ENCODE assay signal across 15 cellular contexts in genomic region chr10:88995156-88995876, GRCh38. TPM values are rescaled to one million over a fixed set of nuclear protein-coding genes. Genes with fewer than 3 reads are reported as not detected.
DNase-seq lines count a peak whose midpoint lies in the region; ATAC-seq and TF ChIP-seq lines count a peak whose summit lies in the region.
"Had no signal": no experiment of that assay in that cellular context is flagged by ENCODE, and none has a peak within 500 bp of the region (broad histone marks: within the 10 kb centered on the region; RNA-seq: fewer than 3 reads in every experiment).

No MANE protein-coding gene starts in this region.

- H3K4me1 ChIP-seq in mammary epithelial cell (ENCODE audit: insufficient read depth, low read length), result peaks cover 23% of the 10 kb centered on the region
- peaks cover 28 to 62% (median 38%) of the 10 kb centered on the region in 4 donors for H3K4me1 ChIP-seq in upper lobe of left lung

- no peak for ATAC-seq in activated T-helper 17 cell treated with anti-CD3 and anti-CD28 coated beads, Interleukin-2, amount 50 U/mL, for 72 hours (replicated peaks)
- ATAC-seq in memory B cell (ENCODE audit: low read depth) (no peak), upper lobe of left lung (ENCODE audit: low FRiP score in 2 of 2) (no peak), GM18868 (IDR thresholded peaks at IDR 0.05; ENCODE audit: unreplicated experiment) (no peak)

- POLR2A ChIA-PET in MCF 10A (lab: Yijun Ruan, JAX), result interaction anchor here (0.5 to 0.7 kb wide), 4 partner anchors 89 to 324 kb away, joined by 3 to 5 read pairs (median 4); partner anchors contain the start of gene STAMBPL1

- H3K36me3 ChIP-seq in mammary epithelial cell (ENCODE audit: insufficient read depth, low read length), result peaks cover 2% of the 10 kb centered on the region
- no peaks in the 10 kb centered on the region for H3K36me3 ChIP-seq in upper lobe of left lung

- intact Hi-C loops in MCF 10A (cut with micrococcal nuclease), result no loop called here
- intact Hi-C loops in mammary epithelial cell (cut with micrococcal nuclease), result no loop called here

- no peak overlapping the region for H3K27ac ChIP-seq in mammary epithelial cell (ENCODE audit: insufficient read depth, low read depth, low read length)
- peak overlapping the region in 3 of 4 donors; percentile 48 to 66 (median 54) for H3K27ac ChIP-seq in upper lobe of left lung

- dilution Hi-C loops in mammary epithelial cell (cut with HindIII; ENCODE audit: low sequenced_read_pairs), result no loop called here

- no peak overlapping the region for H2AFZ ChIP-seq in mammary epithelial cell (ENCODE audit: low read depth, low read length)

- no peak for DNase-seq in MCF 10A (ENCODE audit: unreplicated experiment)
- no peak for DNase-seq in mammary epithelial cell
- DNase-seq in memory B cell (ENCODE audit: low spot score in 2 of 2), result no peak
- DNase-seq in upper lobe of left lung, result no peak
- DNase-seq in NCI-H748 treated with DMSO at 0.1 percent for 48 hours (lab: John Stamatoyannopoulos, UW), result no peak
- no peak for DNase-seq in GDM1 (lab: John Stamatoyannopoulos, UW)
- DNase-seq: activated CD4-positive, CD25-positive, alpha-beta regulatory T cell treated with anti-CD3 and anti-CD28 coated beads, Interleukin-2, amount 50 U/mL, for 72 hours; EL; hippocampal formation; NCI-H1105 treated with DMSO at 0.1 percent for 48 hours; NCI-H526 treated with DMSO at 0.1 percent for 48 hours; SIG-M5 had no signal

- H3K27me3 ChIP-seq in mammary epithelial cell (ENCODE audit: insufficient read depth, low read length) (no peaks in the 10 kb centered on the region), upper lobe of left lung (no peaks in the 10 kb centered on the region)

- H3K9me3 Mint-ChIP-seq in MCF 10A (ENCODE audit: unreplicated experiment) (no peaks in the 10 kb centered on the region), memory B cell (no peaks in the 10 kb centered on the region)
- H3K9me3 Mint-ChIP-seq in activated T-helper 17 cell treated with anti-CD3 and anti-CD28 coated beads, Interleukin-2, amount 50 U/mL, for 72 hours, result no peaks in the 10 kb centered on the region
- H3K9me3 Mint-ChIP-seq: type B pancreatic cell had no signal

- H3K4me1 Mint-ChIP-seq in MCF 10A (ENCODE audit: insufficient read depth, unreplicated experiment) (peaks cover 37% of the 10 kb centered on the region), memory B cell (peaks cover 29% of the 10 kb centered on the region)
- H3K4me1 Mint-ChIP-seq in activated T-helper 17 cell treated with anti-CD3 and anti-CD28 coated beads, Interleukin-2, amount 50 U/mL, for 72 hours, result peaks cover 29% of the 10 kb centered on the region

- CTCF ChIA-PET in MCF 10A (lab: Yijun Ruan, JAX) (interaction anchor here (0.6 to 10.6 kb wide), 9 partner anchors 13 to 247 kb away, joined by 3 to 252 read pairs (median 4); no protein-coding TSS in a partner anchor), mammary epithelial cell (lab: Charles Lee; ENCODE audit: low non-redundant PET) (no interaction called here)

- TF ChIP-seq EP300 in upper lobe of left lung (IDR thresholded peaks at IDR 0.05), result no peak

- no peak overlapping the region for H3K9ac ChIP-seq in mammary epithelial cell (ENCODE audit: insufficient read depth, low read length)

- H3K9me3 ChIP-seq in mammary epithelial cell (replicated peaks; ENCODE audit: insufficient read depth, low read length) (no peaks in the 10 kb centered on the region), upper lobe of left lung (no peaks in the 10 kb centered on the region)

- H3K4me2 ChIP-seq in mammary epithelial cell (ENCODE audit: insufficient read depth, low read depth, low read length), result no peak overlapping the region

- no peak overlapping the region for H3K4me3 ChIP-seq in mammary epithelial cell (replicated peaks in 1 of 3; ENCODE audit: insufficient read depth in 1 of 3, low read depth in 2 of 3, low read length in 3 of 3)
- peak overlapping the region in 1 of 4 donors; percentile 7 for H3K4me3 ChIP-seq in upper lobe of left lung

- in situ Hi-C loops in mammary epithelial cell (cut with MboI; ENCODE audit: low sequenced_read_pairs in 2 of 2), result no loop called here

- H3K36me3 Mint-ChIP-seq in MCF 10A (ENCODE audit: insufficient read depth, unreplicated experiment) (peaks cover 43% of the 10 kb centered on the region), memory B cell (no peaks in the 10 kb centered on the region)
- H3K36me3 Mint-ChIP-seq in activated T-helper 17 cell treated with anti-CD3 and anti-CD28 coated beads, Interleukin-2, amount 50 U/mL, for 72 hours (ENCODE audit: low read depth), result peaks cover 71% of the 10 kb centered on the region
- H3K36me3 Mint-ChIP-seq: type B pancreatic cell had no signal

- WGBS in mammary epithelial cell (ENCODE audit: low coverage, missing lambda C conversion rate), result 95% methylated on average over 1 of the region's 7 CpGs
- 73 to 75% methylated on average over 7 of the region's 7 CpGs for WGBS in upper lobe of left lung, 2 donors

- H3K27me3 Mint-ChIP-seq in MCF 10A (ENCODE audit: insufficient read depth, unreplicated experiment), result no peaks in the 10 kb centered on the region
- no peaks in the 10 kb centered on the region for H3K27me3 Mint-ChIP-seq in activated T-helper 17 cell treated with anti-CD3 and anti-CD28 coated beads, Interleukin-2, amount 50 U/mL, for 72 hours
- no peaks in the 10 kb centered on the region for H3K27me3 Mint-ChIP-seq in memory B cell

- H3K27ac Mint-ChIP-seq in MCF 10A (ENCODE audit: low read depth, unreplicated experiment) (peak overlapping the region; percentile 31), memory B cell (peak overlapping the region; percentile 89)
- peak overlapping the region; percentile 93 for H3K27ac Mint-ChIP-seq in activated T-helper 17 cell treated with anti-CD3 and anti-CD28 coated beads, Interleukin-2, amount 50 U/mL, for 72 hours
- H3K27ac Mint-ChIP-seq: type B pancreatic cell had no signal

- peaks cover 85% of the 10 kb centered on the region for H3K79me2 ChIP-seq in mammary epithelial cell (ENCODE audit: insufficient read depth, low read length)

- H3K4me3 Mint-ChIP-seq in MCF 10A (ENCODE audit: unreplicated experiment) (peak overlapping the region; percentile 38), memory B cell (peak overlapping the region; percentile 41)
- H3K4me3 Mint-ChIP-seq in activated T-helper 17 cell treated with anti-CD3 and anti-CD28 coated beads, Interleukin-2, amount 50 U/mL, for 72 hours, result peak overlapping the region; percentile 89
- H3K4me3 Mint-ChIP-seq: type B pancreatic cell had no signal

- TF ChIP-seq CTCF in MCF 10A (IDR thresholded peaks at IDR 0.05; ENCODE audit: unreplicated experiment) (no peak), mammary epithelial cell (conservative IDR thresholded peaks at IDR 0.05 in 1 of 2, IDR thresholded peaks at IDR 0.05 in 1 of 2; ENCODE audit: extremely low read depth in 1 of 2, insufficient read depth in 1 of 2, low read depth in 1 of 2, low read length in 2 of 2) (no peak), upper lobe of left lung (IDR thresholded peaks at IDR 0.05) (no peak)

- no peaks in the 10 kb centered on the region for H4K20me1 ChIP-seq in mammary epithelial cell (ENCODE audit: insufficient read depth, low read length)

- BruUV-seq in MCF 10A (replicated peaks; lab: Mats Ljungman, UMichigan) (no TSS peak), mammary epithelial cell (replicated peaks; lab: Mats Ljungman, UMichigan) (no TSS peak)

- no peak for TF ChIP-seq POLR2A in upper lobe of left lung (IDR thresholded peaks at IDR 0.05)

RNA-seq across cellular contexts. Expression of gene FAS, which starts 4.7 kb away (rescaled TPM):
- total RNA-seq in MCF 10A (2022), result 55.6 and 60.2 TPM in 2 replicates
- 10 to 100 TPM; 50.0 to 71.8 TPM for total RNA-seq in mammary epithelial cell
- 46.5 TPM for polyA plus RNA-seq in mammary epithelial cell
- 125 TPM for polyA minus RNA-seq in mammary epithelial cell
- 100 to 1,000 TPM; 105 to 121 TPM for total RNA-seq in activated T-helper 17 cell treated with anti-CD3 and anti-CD28 coated beads, Interleukin-2, amount 50 U/mL, for 72 hours
- 10 to 100 TPM; 30.1 to 80.3 (median 44.4) TPM for total RNA-seq in upper lobe of left lung

RNA-seq across cellular contexts. Expression of gene ACTA2, which starts 42.7 kb away (rescaled TPM):
- total RNA-seq in MCF 10A (2022), result 25.4 and 25.6 TPM in 2 replicates
- 100 to 1,000 TPM in 1 of 2 donors, 10 to 100 TPM in 1; 20.7 to 341 TPM for total RNA-seq in mammary epithelial cell
- polyA plus RNA-seq in mammary epithelial cell, result 24.0 TPM
- polyA minus RNA-seq in mammary epithelial cell, result 5.5 TPM
- 10 to 100 TPM; 14.6 to 29.6 TPM for total RNA-seq in activated T-helper 17 cell treated with anti-CD3 and anti-CD28 coated beads, Interleukin-2, amount 50 U/mL, for 72 hours
- total RNA-seq in upper lobe of left lung, result 100 to 1,000 TPM in 5 of 6 donors, 10 to 100 TPM in 1; 94.3 to 328 (median 186) TPM

Comparison
In these comparisons a context has a peak if more than half of its experiments do, and no peak if none do; other contexts are left out.
1. H3K27ac Mint-ChIP-seq: peak in every context shown above with its lines; median percentile 93 in activated T-helper 17 cell treated with anti-CD3 and anti-CD28 coated beads, Interleukin-2, amount 50 U/mL, for 72 hours; 89 in memory B cell; 31 in MCF 10A.
2. H3K4me3 Mint-ChIP-seq: peak in every context shown above with its lines; median percentile 89 in activated T-helper 17 cell treated with anti-CD3 and anti-CD28 coated beads, Interleukin-2, amount 50 U/mL, for 72 hours; 41 in memory B cell; 38 in MCF 10A.